30 cellular contexts compared by ENCODE assay signal in genomic region chrX:39501822-39502221, GRCh38.
"Had no signal": no experiment of that assay in that cellular context is flagged by ENCODE, and none has a peak within 500 bp of the region (broad histone marks: within the 10 kb centered on the region; RNA-seq: fewer than 3 reads in every experiment).

No MANE protein-coding gene starts in this region.

- H3K4me2 ChIP-seq: neural progenitor cell had no signal

- H3K27ac ChIP-seq: neural progenitor cell, ovary, parathyroid adenoma, psoas muscle, right lobe of liver, sigmoid colon, suprapubic skin, testis, tibial artery, transverse colon, upper lobe of right lung, uterus had no signal

- H3K79me2 ChIP-seq: parathyroid adenoma had no signal

- H3K4me3 Mint-ChIP-seq: natural killer cell; nephron; neural progenitor cell; stimulated activated memory B cell treated with anti-CD40 and anti-IgM and Interleukin-4, amounts not matched to agents 10 μg/mL and 1 μg/mL and 100 μg/mL, for 72 hours; stimulated activated naive CD8-positive, alpha-beta T cell treated with anti-CD3 and anti-CD28 coated beads, Interleukin-15, amount 100 ng/mL, for 72 hours; type B pancreatic cell had no signal

- H3K4me1 ChIP-seq: parathyroid adenoma, psoas muscle, right lobe of liver, sigmoid colon, suprapubic skin, testis, tibial artery, transverse colon, upper lobe of right lung, uterus had no signal

- H3K36me3 Mint-ChIP-seq: natural killer cell; neural progenitor cell; stimulated activated memory B cell treated with anti-CD40 and anti-IgM and Interleukin-4, amounts not matched to agents 10 μg/mL and 1 μg/mL and 100 μg/mL, for 72 hours; type B pancreatic cell had no signal

- H3K4me1 Mint-ChIP-seq: natural killer cell; neural progenitor cell; stimulated activated memory B cell treated with anti-CD40 and anti-IgM and Interleukin-4, amounts not matched to agents 10 μg/mL and 1 μg/mL and 100 μg/mL, for 72 hours had no signal

- H3K27me3 ChIP-seq: neural progenitor cell, ovary, right lobe of liver, sigmoid colon, suprapubic skin, testis, tibial artery, transverse colon, upper lobe of right lung had no signal

- H3K36me3 ChIP-seq: neural progenitor cell, ovary, right lobe of liver, sigmoid colon, suprapubic skin, tibial artery, transverse colon, upper lobe of right lung, uterus had no signal

- FAIRE-seq: small intestine had no signal

- DNase-seq: natural killer cell; occipital lobe; ovary; posterior cingulate gyrus; psoas muscle; right cardiac atrium; right lobe of liver; sigmoid colon; small intestine; stimulated activated CD4-positive, alpha-beta T cell treated with anti-CD3 and anti-CD28 coated beads, Interleukin-15, amount 100 ng/mL, for 24 hours; stimulated activated CD4-positive, alpha-beta T cell treated with anti-CD3 and anti-CD28 coated beads, Interleukin-2, amount 100 ng/mL, for 24 hours; stimulated activated CD4-positive, alpha-beta T cell treated with anti-CD3 and anti-CD28 coated beads, Interleukin-2, amount 100 ng/mL, for 48 hours; stimulated activated CD4-positive, alpha-beta T cell treated with anti-CD3 and anti-CD28 coated beads, Interleukin-4, amount 100 ng/mL, for 4 hours; stimulated activated CD8-positive, alpha-beta memory T cell treated with anti-CD3 and anti-CD28 coated beads, Interleukin-4, amount 100 ng/mL, for 48 hours; stimulated activated naive CD4-positive, alpha-beta T cell; stimulated activated naive CD8-positive, alpha-beta T cell treated with anti-CD3 and anti-CD28 coated beads, Interleukin-15, amount 100 ng/mL, for 72 hours; stimulated activated naive CD8-positive, alpha-beta T cell treated with anti-CD3 and anti-CD28 coated beads, Interleukin-15, Interleukin-2, amounts not matched to agents 100 U/mL and 50 U/mL, for 24 hours; substantia nigra; testis; tibial artery; transverse colon; upper lobe of right lung; uterus had no signal

- H3K9me3 Mint-ChIP-seq: natural killer cell; stimulated activated memory B cell treated with anti-CD40 and anti-IgM and Interleukin-4, amounts not matched to agents 10 μg/mL and 1 μg/mL and 100 μg/mL, for 72 hours; stimulated activated naive CD8-positive, alpha-beta T cell treated with anti-CD3 and anti-CD28 coated beads, Interleukin-15, amount 100 ng/mL, for 72 hours; type B pancreatic cell had no signal

- H2AFZ ChIP-seq: neural progenitor cell, parathyroid adenoma had no signal

- H3K27ac Mint-ChIP-seq: natural killer cell; nephron; neural progenitor cell; progenitor cell of endocrine pancreas; stimulated activated memory B cell treated with anti-CD40 and anti-IgM and Interleukin-4, amounts not matched to agents 10 μg/mL and 1 μg/mL and 100 μg/mL, for 72 hours; stimulated activated naive CD8-positive, alpha-beta T cell treated with anti-CD3 and anti-CD28 coated beads, Interleukin-15, amount 100 ng/mL, for 72 hours; type B pancreatic cell had no signal

- H3K9me3 ChIP-seq: ovary, psoas muscle, right lobe of liver, sigmoid colon, suprapubic skin, testis, tibial artery, transverse colon, upper lobe of right lung, uterus had no signal

- H3K4me3 ChIP-seq: neural progenitor cell, ovary, psoas muscle, right lobe of liver, sigmoid colon, suprapubic skin, testis, tibial artery, transverse colon, upper lobe of right lung, uterus had no signal

- H3K27me3 Mint-ChIP-seq: progenitor cell of endocrine pancreas; stimulated activated memory B cell treated with anti-CD40 and anti-IgM and Interleukin-4, amounts not matched to agents 10 μg/mL and 1 μg/mL and 100 μg/mL, for 72 hours; stimulated activated naive CD8-positive, alpha-beta T cell treated with anti-CD3 and anti-CD28 coated beads, Interleukin-15, amount 100 ng/mL, for 72 hours had no signal

- ATAC-seq: natural killer cell; psoas muscle; right cardiac atrium; right lobe of liver; stimulated activated memory B cell treated with anti-CD40 and anti-IgM and Interleukin-4, amounts not matched to agents 10 μg/mL and 1 μg/mL and 100 μg/mL, for 72 hours; stimulated activated naive CD8-positive, alpha-beta T cell treated with anti-CD3 and anti-CD28 coated beads, Interleukin-15, amount 100 ng/mL, for 72 hours; stimulated activated naive CD8-positive, alpha-beta T cell treated with anti-CD3 and anti-CD28 coated beads, Interleukin-15, Interleukin-2, amounts not matched to agents 100 U/mL and 50 U/mL, for 24 hours; upper lobe of right lung had no signal

- H3K9ac ChIP-seq: neural progenitor cell, parathyroid adenoma had no signal
